In genomic region chr11:102120006-102120405, GRCh38 we compare ENCODE assay signal across 15 cellular contexts. TPM values are rescaled to one million over a fixed set of nuclear protein-coding genes. Genes with fewer than 3 reads are reported as not detected.
DNase-seq lines count a peak whose midpoint lies in the region; ATAC-seq and TF ChIP-seq lines count a peak whose summit lies in the region.
"Had no signal": no experiment of that assay in that cellular context is flagged by ENCODE, and none has a peak within 500 bp of the region (broad histone marks: within the 10 kb centered on the region; RNA-seq: fewer than 3 reads in every experiment).

No MANE protein-coding gene starts in this region.

- peak overlapping the region; percentile 82 for H3K27ac Mint-ChIP-seq in type B pancreatic cell
- H3K27ac Mint-ChIP-seq: dendritic cell treated with granulocyte-macrophage colony-stimulating factor and Interleukin-4, amounts not matched to agents 40 ng/mL and 50 ng/mL, for 4 days had no signal

- peaks cover 39% of the 10 kb centered on the region for H3K36me3 Mint-ChIP-seq in type B pancreatic cell

- intact Hi-C loops in heart left ventricle (cut with DNase I) = no loop called here
- intact Hi-C loops in mammary epithelial cell (cut with micrococcal nuclease) = no loop called here

- no peaks in the 10 kb centered on the region for H4K20me1 ChIP-seq in mammary epithelial cell (ENCODE audit: insufficient read depth, low read length)

- no peaks in the 10 kb centered on the region for H3K27me3 ChIP-seq in cardiac muscle cell
- peaks cover 0 to 25% (median 0%) of the 10 kb centered on the region in 9 donors for H3K27me3 ChIP-seq in heart left ventricle
- H3K27me3 ChIP-seq in mammary epithelial cell (ENCODE audit: insufficient read depth, low read length) = no peaks in the 10 kb centered on the region

- peak overlapping the region; percentile 43 for H3K4me2 ChIP-seq in mammary epithelial cell (ENCODE audit: insufficient read depth, low read depth, low read length)

- H3K4me3 ChIP-seq in cardiac muscle cell (peak overlapping the region; percentile 2), heart left ventricle (no peak overlapping the region), mammary epithelial cell (replicated peaks in 1 of 3; ENCODE audit: insufficient read depth in 1 of 3, low read depth in 2 of 3, low read length in 3 of 3) (peak overlapping the region in 1 of 3 experiments; percentile 19)
- H3K4me3 ChIP-seq: SK-N-MC had no signal

- CTCF ChIA-PET in mammary epithelial cell (lab: Charles Lee; ENCODE audit: low non-redundant PET) = no interaction called here

- H3K9me3 ChIP-seq in cardiac muscle cell (ENCODE audit: low read depth) (no peaks in the 10 kb centered on the region), heart left ventricle (peaks cover 0 to 7% (median 0%) of the 10 kb centered on the region in 12 donors), mammary epithelial cell (replicated peaks; ENCODE audit: insufficient read depth, low read length) (no peaks in the 10 kb centered on the region)

- TF ChIP-seq POLR2A in heart left ventricle (IDR thresholded peaks at IDR 0.05) = no peak

- H3K27me3 Mint-ChIP-seq in type B pancreatic cell = no peaks in the 10 kb centered on the region

- in situ Hi-C loops in mammary epithelial cell (cut with MboI; ENCODE audit: low sequenced_read_pairs in 2 of 2) = no loop called here

- TF ChIP-seq CTCF in cardiac muscle cell (IDR thresholded peaks at IDR 0.05; ENCODE audit: low read depth, low read length) (no peak), heart left ventricle (IDR thresholded peaks at IDR 0.05) (no peak), mammary epithelial cell (conservative IDR thresholded peaks at IDR 0.05 in 1 of 2, IDR thresholded peaks at IDR 0.05 in 1 of 2; ENCODE audit: extremely low read depth in 1 of 2, insufficient read depth in 1 of 2, low read depth in 1 of 2, low read length in 2 of 2) (no peak), type B pancreatic cell (conservative IDR thresholded peaks at IDR 0.05) (no peak)

- peak in 1 of 2 donors; percentile 64 for DNase-seq in cardiac muscle cell (ENCODE audit: low read depth in 1 of 2, low spot score in 1 of 2)
- DNase-seq in heart left ventricle = no peak
- peak; percentile 28 for DNase-seq in mammary epithelial cell
- DNase-seq in left lobe of liver (ENCODE audit: low spot score) = no peak
- no peak for DNase-seq in type B pancreatic cell (ENCODE audit: extremely low spot score, unreplicated experiment)
- DNase-seq in inferior parietal cortex (ENCODE audit: extremely low spot score) = no peak
- DNase-seq in NCI-H1930 (lab: John Stamatoyannopoulos, UW) = no peak
- DNase-seq: activated CD4-positive, alpha-beta T cell treated with anti-CD3 and anti-CD28 coated beads for 4 hours; activated effector memory CD4-positive, alpha-beta T cell treated with anti-CD3 and anti-CD28 coated beads, Interleukin-2, amount 50 U/mL, for 16 hours; head of caudate nucleus; NCI-H1092 treated with DMSO at 0.1 percent for 48 hours had no signal

- H3K9me3 Mint-ChIP-seq in type B pancreatic cell = peaks cover 12% of the 10 kb centered on the region
- H3K9me3 Mint-ChIP-seq: dendritic cell treated with granulocyte-macrophage colony-stimulating factor and Interleukin-4, amounts not matched to agents 40 ng/mL and 50 ng/mL, for 4 days had no signal

- peak overlapping the region; percentile 75 for H3K4me3 Mint-ChIP-seq in type B pancreatic cell
- H3K4me3 Mint-ChIP-seq: dendritic cell treated with granulocyte-macrophage colony-stimulating factor and Interleukin-4, amounts not matched to agents 40 ng/mL and 50 ng/mL, for 4 days had no signal

- peaks cover 100% of the 10 kb centered on the region for H3K79me2 ChIP-seq in mammary epithelial cell (ENCODE audit: insufficient read depth, low read length)

- no peak overlapping the region for H2AFZ ChIP-seq in mammary epithelial cell (ENCODE audit: low read depth, low read length)

- ATAC-seq in heart left ventricle = no peak
- ATAC-seq in left lobe of liver = peak; percentile 66
- ATAC-seq in activated CD4-positive, CD25-positive, alpha-beta regulatory T cell treated with anti-CD3 and anti-CD28 coated beads, Interleukin-2, amount 50 U/mL, for 24 hours = no peak

- peak overlapping the region; percentile 9 for H3K9ac ChIP-seq in mammary epithelial cell (ENCODE audit: insufficient read depth, low read length)

- H3K4me1 ChIP-seq in cardiac muscle cell (ENCODE audit: low read depth) = peaks cover 55% of the 10 kb centered on the region
- H3K4me1 ChIP-seq in heart left ventricle = peaks cover 0 to 57% (median 39%) of the 10 kb centered on the region in 12 donors
- peaks cover 26% of the 10 kb centered on the region for H3K4me1 ChIP-seq in mammary epithelial cell (ENCODE audit: insufficient read depth, low read length)

- H3K27ac ChIP-seq in cardiac muscle cell (peak overlapping the region; percentile 85), heart left ventricle (no peak overlapping the region), mammary epithelial cell (ENCODE audit: insufficient read depth, low read depth, low read length) (peak overlapping the region; percentile 9)
- H3K27ac ChIP-seq: HL-60, SK-N-MC had no signal

- dilution Hi-C loops in mammary epithelial cell (cut with HindIII; ENCODE audit: low sequenced_read_pairs) = no loop called here

- peaks cover 49% of the 10 kb centered on the region for H3K4me1 Mint-ChIP-seq in type B pancreatic cell (ENCODE audit: unreplicated experiment)

- no TSS peak for BruUV-seq in mammary epithelial cell (replicated peaks; lab: Mats Ljungman, UMichigan)

- 42 to 52% (median 48%) methylated on average over 4 of the region's 4 CpGs for WGBS in heart left ventricle, 4 donors
- 20% methylated on average over 4 of the region's 4 CpGs for WGBS in mammary epithelial cell (ENCODE audit: low coverage, missing lambda C conversion rate)

- H3K36me3 ChIP-seq in cardiac muscle cell (no peaks in the 10 kb centered on the region), heart left ventricle (peaks cover 0 to 28% (median 0%) of the 10 kb centered on the region in 9 donors), mammary epithelial cell (ENCODE audit: insufficient read depth, low read length) (peaks cover 4% of the 10 kb centered on the region)

RNA-seq across cellular contexts. Expression of gene YAP1, which starts 9.8 kb away (rescaled TPM):
- total RNA-seq in cardiac muscle cell (264 and 277 TPM in 2 replicates), heart left ventricle (10 to 100 TPM; 45.6 to 93.0 (median 80.6) TPM), mammary epithelial cell (100 to 1,000 TPM; 163 to 234 TPM), left lobe of liver (18.2 TPM), type B pancreatic cell (ENCODE audit: low replicate concordance) (183 and 199 TPM in 2 replicates)
- polyA plus RNA-seq in cardiac muscle cell (40.8 and 48.4 TPM in 2 replicates), heart left ventricle (10 to 100 TPM; 15.2 to 38.6 TPM), mammary epithelial cell (124 TPM)
- 220 TPM for polyA minus RNA-seq in mammary epithelial cell

Comparison
In these comparisons a context has a peak if more than half of its experiments do, and no peak if none do; other contexts are left out.
1. H3K27ac ChIP-seq: peak in cardiac muscle cell (single experiment) and mammary epithelial cell (single experiment); none in heart left ventricle (0 of 12).